ENCODE assay signal across 8 cellular contexts in the genomic region with DNA sequence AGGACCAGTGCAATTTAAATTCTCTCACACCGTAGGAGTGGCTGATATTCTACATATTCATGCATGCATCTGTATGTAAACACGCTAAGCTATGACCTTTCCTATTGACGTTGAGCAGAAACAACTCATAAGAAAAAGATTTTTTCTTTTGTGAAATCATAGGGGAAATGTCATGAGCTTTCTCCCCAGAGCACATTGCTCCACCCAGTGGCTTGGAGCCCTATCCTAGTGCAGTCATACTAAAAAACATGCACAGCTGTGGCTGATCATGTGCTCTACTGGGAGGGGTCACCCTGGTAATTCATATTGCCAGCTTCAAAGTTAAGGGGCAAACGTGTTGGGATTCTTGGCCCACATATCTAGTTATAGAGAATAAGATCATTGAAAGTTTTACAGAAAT. TPM values are rescaled to one million over a fixed set of nuclear protein-coding genes. Genes with fewer than 3 reads are reported as not detected.
A peak's percentile ranks its signal among the peaks of the same experiment; 100 is the strongest.
DNase-seq lines count a peak whose midpoint lies in the region; ATAC-seq and TF ChIP-seq lines count a peak whose summit lies in the region.

No MANE protein-coding gene starts in this region.

- H3K9me3 Mint-ChIP-seq in activated T-cell treated with anti-CD3 and anti-CD28 coated beads, Interleukin-2, amount 50 U/mL, for 24 hours: no peaks in the 10 kb centered on the region
- H3K9me3 Mint-ChIP-seq in activated T-cell treated with anti-CD3 and anti-CD28 coated beads, Interleukin-2, amount 50 U/mL, for 4 hours: no peaks in the 10 kb centered on the region
- H3K9me3 Mint-ChIP-seq in activated T-helper 2 cell treated with anti-CD3 and anti-CD28 coated beads, Interferon-gamma antibody, Interleukin-2, Interleukin-4, amounts not matched to agents 10 μg/mL and 5 μg/mL and 100 μg/mL, durations not matched to agents 14 hours and 24 hours and 36 hours: no peaks in the 10 kb centered on the region
- H3K9me3 Mint-ChIP-seq in type B pancreatic cell: no peaks in the 10 kb centered on the region

- H3K27me3 Mint-ChIP-seq in activated T-cell treated with anti-CD3 and anti-CD28 coated beads, Interleukin-2, amount 50 U/mL, for 24 hours: no peaks in the 10 kb centered on the region
- H3K27me3 Mint-ChIP-seq in activated T-cell treated with anti-CD3 and anti-CD28 coated beads, Interleukin-2, amount 50 U/mL, for 4 hours (ENCODE audit: low read depth): no peaks in the 10 kb centered on the region
- H3K27me3 Mint-ChIP-seq in activated T-helper 2 cell treated with anti-CD3 and anti-CD28 coated beads, Interferon-gamma antibody, Interleukin-2, Interleukin-4, amounts not matched to agents 10 μg/mL and 5 μg/mL and 100 μg/mL, durations not matched to agents 14 hours and 24 hours and 36 hours (ENCODE audit: low read depth): no peaks in the 10 kb centered on the region
- no peaks in the 10 kb centered on the region for H3K27me3 Mint-ChIP-seq in type B pancreatic cell

- intact Hi-C loops in activated T-helper 2 cell treated with anti-CD3 and anti-CD28 coated beads, Interferon-gamma antibody, Interleukin-2, Interleukin-4, amounts not matched to agents 10 μg/mL and 5 μg/mL and 100 μg/mL, durations not matched to agents 14 hours and 24 hours and 36 hours (cut with micrococcal nuclease): loop anchor here (1.0 to 5.0 kb wide), 2 partner anchors 8 to 1056 kb away; a partner anchor contains a TSS

- H3K27ac Mint-ChIP-seq in activated T-cell treated with anti-CD3 and anti-CD28 coated beads, Interleukin-2, amount 50 U/mL, for 24 hours: peak overlapping the region; percentile 30
- H3K27ac Mint-ChIP-seq in activated T-helper 2 cell treated with anti-CD3 and anti-CD28 coated beads, Interferon-gamma antibody, Interleukin-2, Interleukin-4, amounts not matched to agents 10 μg/mL and 5 μg/mL and 100 μg/mL, durations not matched to agents 14 hours and 24 hours and 36 hours: peak overlapping the region; percentile 54
- no peak overlapping the region for H3K27ac Mint-ChIP-seq in type B pancreatic cell

- no peak overlapping the region for H3K4me3 Mint-ChIP-seq in activated T-cell treated with anti-CD3 and anti-CD28 coated beads, Interleukin-2, amount 50 U/mL, for 24 hours
- no peak overlapping the region for H3K4me3 Mint-ChIP-seq in activated T-cell treated with anti-CD3 and anti-CD28 coated beads, Interleukin-2, amount 50 U/mL, for 4 hours
- peak overlapping the region; percentile 14 for H3K4me3 Mint-ChIP-seq in activated T-helper 2 cell treated with anti-CD3 and anti-CD28 coated beads, Interferon-gamma antibody, Interleukin-2, Interleukin-4, amounts not matched to agents 10 μg/mL and 5 μg/mL and 100 μg/mL, durations not matched to agents 14 hours and 24 hours and 36 hours (ENCODE audit: low read depth)
- H3K4me3 Mint-ChIP-seq in type B pancreatic cell: peak overlapping the region; percentile 37

- H3K36me3 Mint-ChIP-seq in activated T-cell treated with anti-CD3 and anti-CD28 coated beads, Interleukin-2, amount 50 U/mL, for 24 hours (ENCODE audit: low read depth): peaks cover 26% of the 10 kb centered on the region
- H3K36me3 Mint-ChIP-seq in activated T-cell treated with anti-CD3 and anti-CD28 coated beads, Interleukin-2, amount 50 U/mL, for 4 hours (ENCODE audit: insufficient read depth): peaks cover 7% of the 10 kb centered on the region
- peaks cover 19% of the 10 kb centered on the region for H3K36me3 Mint-ChIP-seq in activated T-helper 2 cell treated with anti-CD3 and anti-CD28 coated beads, Interferon-gamma antibody, Interleukin-2, Interleukin-4, amounts not matched to agents 10 μg/mL and 5 μg/mL and 100 μg/mL, durations not matched to agents 14 hours and 24 hours and 36 hours (ENCODE audit: low read depth)
- peaks cover 5% of the 10 kb centered on the region for H3K36me3 Mint-ChIP-seq in type B pancreatic cell

- ATAC-seq in activated T-cell treated with anti-CD3 and anti-CD28 coated beads, Interleukin-2, amount 50 U/mL, for 4 hours: no peak
- no peak for ATAC-seq in GM18517 (IDR thresholded peaks at IDR 0.05; ENCODE audit: unreplicated experiment)

- DNase-seq in activated T-cell treated with anti-CD3 and anti-CD28 coated beads, Interleukin-2, amount 50 U/mL, for 24 hours: no peak
- DNase-seq in activated T-cell treated with anti-CD3 and anti-CD28 coated beads, Interleukin-2, amount 50 U/mL, for 4 hours: no peak
- DNase-seq in activated T-helper 2 cell treated with anti-CD3 and anti-CD28 coated beads, Interferon-gamma antibody, Interleukin-2, Interleukin-4, amounts not matched to agents 10 μg/mL and 5 μg/mL and 100 μg/mL, durations not matched to agents 14 hours and 24 hours and 36 hours (ENCODE audit: low spot score): peak; percentile 34
- DNase-seq in iris pigment epithelial cell (ENCODE audit: low read depth) (peak; percentile 55), type B pancreatic cell (ENCODE audit: extremely low spot score, unreplicated experiment) (no peak), SK-N-DZ (ENCODE audit: low spot score) (no peak), DMS79 (lab: John Stamatoyannopoulos, UW) (no peak)

- no peak for TF ChIP-seq CTCF in type B pancreatic cell (conservative IDR thresholded peaks at IDR 0.05)

- peaks cover 47% of the 10 kb centered on the region for H3K4me1 Mint-ChIP-seq in activated T-cell treated with anti-CD3 and anti-CD28 coated beads, Interleukin-2, amount 50 U/mL, for 24 hours (ENCODE audit: low read depth)
- peaks cover 44% of the 10 kb centered on the region for H3K4me1 Mint-ChIP-seq in activated T-cell treated with anti-CD3 and anti-CD28 coated beads, Interleukin-2, amount 50 U/mL, for 4 hours (ENCODE audit: low read depth)
- H3K4me1 Mint-ChIP-seq in activated T-helper 2 cell treated with anti-CD3 and anti-CD28 coated beads, Interferon-gamma antibody, Interleukin-2, Interleukin-4, amounts not matched to agents 10 μg/mL and 5 μg/mL and 100 μg/mL, durations not matched to agents 14 hours and 24 hours and 36 hours (ENCODE audit: low read depth): peaks cover 45% of the 10 kb centered on the region
- H3K4me1 Mint-ChIP-seq in type B pancreatic cell (ENCODE audit: unreplicated experiment): peaks cover 18% of the 10 kb centered on the region

RNA-seq across cellular contexts. Expression of a gene that starts 1.8 kb away (rescaled TPM):
- total RNA-seq in activated T-cell treated with anti-CD3 and anti-CD28 coated beads, Interleukin-2, amount 50 U/mL, for 4 hours: 10 to 100 TPM; 22.2 to 24.0 (median 23.3) TPM
- 27.0 and 28.6 TPM in 2 replicates for total RNA-seq in activated T-helper 2 cell treated with anti-CD3 and anti-CD28 coated beads, Interferon-gamma antibody, Interleukin-2, Interleukin-4, amounts not matched to agents 10 μg/mL and 5 μg/mL and 100 μg/mL, durations not matched to agents 14 hours and 24 hours and 36 hours
- 30.7 and 36.6 TPM in 2 replicates for total RNA-seq in type B pancreatic cell (ENCODE audit: low replicate concordance)
- 15.2 and 15.7 TPM in 2 replicates for polyA plus RNA-seq in SK-N-DZ (2014; cell fraction: cytosol; rRNA removed)
- 9.0 and 12.1 TPM in 2 replicates for polyA plus RNA-seq in SK-N-DZ (2014; cell fraction: nucleus; rRNA removed)

RNA-seq across cellular contexts. Expression of a gene that starts 9.3 kb away (rescaled TPM):
- total RNA-seq in activated T-cell treated with anti-CD3 and anti-CD28 coated beads, Interleukin-2, amount 50 U/mL, for 4 hours: 10 to 100 TPM; 42.6 to 46.5 (median 45.0) TPM
- 18.5 and 19.1 TPM in 2 replicates for total RNA-seq in activated T-helper 2 cell treated with anti-CD3 and anti-CD28 coated beads, Interferon-gamma antibody, Interleukin-2, Interleukin-4, amounts not matched to agents 10 μg/mL and 5 μg/mL and 100 μg/mL, durations not matched to agents 14 hours and 24 hours and 36 hours
- total RNA-seq in type B pancreatic cell (ENCODE audit: low replicate concordance): 16.7 and 20.1 TPM in 2 replicates
- 22.5 and 31.4 TPM in 2 replicates for polyA plus RNA-seq in SK-N-DZ (2014; cell fraction: cytosol; rRNA removed)
- polyA plus RNA-seq in SK-N-DZ (2014; cell fraction: nucleus; rRNA removed): 12.6 and 14.4 TPM in 2 replicates

Comparison
In these comparisons a context has a peak if more than half of its experiments do, and no peak if none do; other contexts are left out.
1. DNase-seq: peak in activated T-helper 2 cell treated with anti-CD3 and anti-CD28 coated beads, Interferon-gamma antibody, Interleukin-2, Interleukin-4, amounts not matched to agents 10 μg/mL and 5 μg/mL and 100 μg/mL, durations not matched to agents 14 hours and 24 hours and 36 hours (single experiment) and iris pigment epithelial cell (single experiment); none in activated T-cell treated with anti-CD3 and anti-CD28 coated beads, Interleukin-2, amount 50 U/mL, for 24 hours (single experiment), activated T-cell treated with anti-CD3 and anti-CD28 coated beads, Interleukin-2, amount 50 U/mL, for 4 hours (single experiment), type B pancreatic cell (single experiment), SK-N-DZ (single experiment) and DMS79 (single experiment).
2. H3K4me3 Mint-ChIP-seq: peak in activated T-helper 2 cell treated with anti-CD3 and anti-CD28 coated beads, Interferon-gamma antibody, Interleukin-2, Interleukin-4, amounts not matched to agents 10 μg/mL and 5 μg/mL and 100 μg/mL, durations not matched to agents 14 hours and 24 hours and 36 hours (single experiment) and type B pancreatic cell (single experiment); none in activated T-cell treated with anti-CD3 and anti-CD28 coated beads, Interleukin-2, amount 50 U/mL, for 24 hours (single experiment) and activated T-cell treated with anti-CD3 and anti-CD28 coated beads, Interleukin-2, amount 50 U/mL, for 4 hours (single experiment).